ENCODE assay signal across 5 cellular contexts in genomic region chr11:71526796-71527575, GRCh38. TPM values are rescaled to one million over a fixed set of nuclear protein-coding genes. Genes with fewer than 3 reads are reported as not detected.
"Had no signal": no experiment of that assay in that cellular context is flagged by ENCODE, and none has a peak within 500 bp of the region (broad histone marks: within the 10 kb centered on the region; RNA-seq: fewer than 3 reads in every experiment).

Gene KRTAP5-7 (plus strand): TSS chr11:71527267. CDS start chr11:71527301, 34 bp downstream.

RNA-seq across cellular contexts. Expression of gene KRTAP5-7, which starts in this region (rescaled TPM):
- total RNA-seq: glomerular endothelial cell, heart left ventricle, occipital lobe, renal cortical epithelial cell had no signal
- polyA plus RNA-seq: fibroblast of lung, heart left ventricle had no signal
